Comparison of ENCODE assay signal across 23 cellular contexts in the genomic region with DNA sequence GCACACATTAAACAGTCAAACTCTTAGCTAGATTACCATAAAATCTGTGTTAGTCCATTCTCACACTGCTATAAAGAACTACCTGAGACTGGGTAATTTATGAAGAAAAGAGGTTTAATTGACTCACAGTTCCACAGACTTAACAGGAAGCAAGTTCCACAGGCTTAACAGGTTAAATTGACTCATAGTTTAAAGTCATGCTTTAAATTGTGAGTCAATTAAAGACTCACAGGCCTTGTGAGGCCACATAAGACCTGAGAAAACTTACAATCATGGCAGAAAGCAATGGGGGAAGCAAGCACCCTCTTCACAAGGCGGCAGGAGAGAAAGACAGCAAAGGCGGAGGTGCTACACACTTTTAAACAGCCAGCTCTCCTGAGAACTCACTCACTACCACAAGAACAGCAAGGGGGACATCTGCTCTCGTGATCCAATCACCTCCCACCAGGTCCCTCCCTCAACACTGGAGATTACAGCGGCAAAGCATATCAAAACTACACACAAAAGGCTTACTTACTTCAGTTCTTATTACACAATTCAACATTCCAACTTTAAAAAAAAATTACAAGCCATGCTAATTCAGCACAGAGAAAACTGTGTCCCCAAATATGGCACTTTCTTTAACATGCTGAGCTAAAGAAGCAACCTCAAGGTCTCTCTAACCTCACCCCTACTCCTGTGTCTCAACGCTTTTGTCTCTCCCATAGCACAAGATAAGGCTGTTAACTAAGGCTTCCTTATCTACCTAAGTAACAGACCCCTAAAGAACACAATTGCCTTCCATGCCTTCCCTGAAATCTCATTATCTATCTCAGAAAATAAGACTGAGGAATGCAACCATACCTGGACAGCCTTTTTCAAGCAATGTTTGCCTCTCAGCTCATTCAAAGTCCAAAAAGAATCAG.
DNase-seq lines count a peak whose midpoint lies in the region; FAIRE-seq and TF ChIP-seq lines count a peak whose summit lies in the region.
"Had no signal": no experiment of that assay in that cellular context is flagged by ENCODE, and none has a peak within 500 bp of the region (broad histone marks: within the 10 kb centered on the region; RNA-seq: fewer than 3 reads in every experiment).

No MANE protein-coding gene starts in this region.

- no peaks in the 10 kb centered on the region for H3K36me3 Mint-ChIP-seq in neural progenitor cell

- TF ChIP-seq RAD21 in H1 (IDR thresholded peaks at IDR 0.05 in 1 of 2, conservative IDR thresholded peaks at IDR 0.05 in 1 of 2; ENCODE audit: low read depth in 2 of 2, low read length in 2 of 2): no peak

- 92% methylated on average over 5 of the region's 5 CpGs; no CpG with 5 or more reads in 1 of the 2 experiments for WGBS in H1 (ENCODE audit: extremely low coverage in 1 of 2, insufficient coverage in 1 of 2, insufficient read length in 1 of 2, insufficient replicate concordance in 2 of 2, low coverage in 1 of 2, low lambda C conversion rate in 2 of 2, missing lambda C conversion rate in 1 of 2), 2 experiments

- H4K20me1 ChIP-seq in H1 (replicated peaks in 1 of 2; ENCODE audit: control insufficient read depth in 1 of 2, insufficient read depth in 2 of 2, low read length in 2 of 2): no peaks in the 10 kb centered on the region
- no peaks in the 10 kb centered on the region for H4K20me1 ChIP-seq in neural progenitor cell (ENCODE audit: low read depth)

- no peak overlapping the region for H4K8ac ChIP-seq in H1 (ENCODE audit: extremely low read depth, insufficient read depth, low read length)

- no peak overlapping the region for H2BK12ac ChIP-seq in H1 (ENCODE audit: low read depth, low read length)

- no peaks in the 10 kb centered on the region for H3K79me2 ChIP-seq in H1 (ENCODE audit: control insufficient read depth in 1 of 2, insufficient read depth in 2 of 2, low read length in 2 of 2)
- H3K79me2 ChIP-seq in neural progenitor cell (ENCODE audit: low read depth): no peaks in the 10 kb centered on the region

- H2BK5ac ChIP-seq in H1 (ENCODE audit: low read depth, low read length): no peak overlapping the region

- POLR2A ChIA-PET in H1 (lab: Charles Lee; ENCODE audit: partially characterized antibody) (no interaction called here), HEK293T (lab: Yijun Ruan, JAX) (no interaction called here)

- no peak overlapping the region for H3K4ac ChIP-seq in H1 (replicated peaks; ENCODE audit: insufficient read length, low read depth, low read length)

- H3K27ac Mint-ChIP-seq in neural progenitor cell: no peak overlapping the region
- H3K27ac Mint-ChIP-seq: dendritic cell treated with granulocyte-macrophage colony-stimulating factor and Interleukin-4, amounts not matched to agents 40 ng/mL and 50 ng/mL, for 4 days had no signal

- DNase-seq in EH (ENCODE audit: low read depth) (peak; percentile 16), LHCN-M2 (ENCODE audit: low read depth) (peak; percentile 28), H1 (ENCODE audit: low read depth in 1 of 2, low spot score in 2 of 2) (no peak), neural progenitor cell (ENCODE audit: low spot score) (no peak), occipital lobe (lab: John Stamatoyannopoulos, UW) (no peak), cardiac septum (ENCODE audit: low spot score) (no peak), HEK293T (ENCODE audit: extremely low spot score) (no peak), inferior parietal cortex (ENCODE audit: extremely low spot score) (no peak)
- DNase-seq: activated CD4-positive, alpha-beta T cell treated with anti-CD3 and anti-CD28 coated beads, Interleukin-2, amount 50 U/mL, for 4 hours; activated naive CD4-positive, alpha-beta T cell treated with Interleukin-2 at 50 U/mL for 16 hours; heart right ventricle; NCI-H1105 treated with DMSO at 0.1 percent for 48 hours; NCI-H2171 treated with DMSO at 0.1 percent for 48 hours; right cardiac atrium; RPMI8226 had no signal

- H3K56ac ChIP-seq in H1 (replicated peaks; ENCODE audit: insufficient read length, low read depth, low read length): no peak overlapping the region

- H3K27ac ChIP-seq in H1 (ENCODE audit: low read depth, low read length) (no peak overlapping the region), neural progenitor cell (no peak overlapping the region)
- H3K27ac ChIP-seq: esophagus muscularis mucosa, heart right ventricle, HL-60, vagina had no signal

- no peak overlapping the region for H2BK15ac ChIP-seq in H1 (ENCODE audit: low read length)

- H2BK20ac ChIP-seq in H1 (ENCODE audit: low read length): no peak overlapping the region

- H4K91ac ChIP-seq in H1 (replicated peaks; ENCODE audit: insufficient read length, low read length): no peak overlapping the region

- peaks cover 51% of the 10 kb centered on the region for H3F3A ChIP-seq in neural progenitor cell (ENCODE audit: low read depth)

- H3K79me1 ChIP-seq in H1 (ENCODE audit: low read depth, low read length): no peaks in the 10 kb centered on the region

- no peak overlapping the region for H2BK120ac ChIP-seq in H1 (replicated peaks; ENCODE audit: low read depth, low read length)

- FAIRE-seq in H1 (lab: Jason Lieb, UNC): no peak
- FAIRE-seq: GM12891, keratinocyte, TTC549 had no signal

- TF ChIP-seq CTCF in H1 (IDR thresholded peaks at IDR 0.05; ENCODE audit: control extremely low read depth in 1 of 3, insufficient read depth in 1 of 3, low read depth in 1 of 3, low read length in 3 of 3): no peak
- no peak for TF ChIP-seq CTCF in neural progenitor cell (IDR thresholded peaks at IDR 0.05)

- no peak overlapping the region for H3K9ac ChIP-seq in H1 (replicated peaks in 1 of 4; ENCODE audit: extremely low read depth in 1 of 4, low read depth in 3 of 4, low read length in 3 of 4)
- H3K9ac ChIP-seq in neural progenitor cell: no peak overlapping the region

- intact Hi-C loops in cardiac septum (cut with DNase I): no loop called here

- H2AFZ ChIP-seq in H1 (ENCODE audit: low read length) (peak overlapping the region; percentile 40; the same call in 1 of the 2 replicates), neural progenitor cell (replicated peaks) (peak overlapping the region; percentile 71)

- peaks cover 14% of the 10 kb centered on the region for H3K4me1 Mint-ChIP-seq in neural progenitor cell

- H3K4me1 ChIP-seq in H1 (replicated peaks in 1 of 4; ENCODE audit: control insufficient read depth in 3 of 4, insufficient read depth in 4 of 4, low read length in 3 of 4) (peaks cover 0 to 5% (median 0%) of the 10 kb centered on the region in 4 experiments; a peak in 2 of 7 replicates), neural progenitor cell (peaks cover 62% of the 10 kb centered on the region)
- H3K4me1 ChIP-seq: esophagus muscularis mucosa, heart right ventricle, vagina had no signal

- no peaks in the 10 kb centered on the region for H3K27me3 Mint-ChIP-seq in neural progenitor cell (ENCODE audit: insufficient read depth, low read depth)
- H3K27me3 Mint-ChIP-seq: dendritic cell treated with granulocyte-macrophage colony-stimulating factor and Interleukin-4, amounts not matched to agents 40 ng/mL and 50 ng/mL, for 4 days had no signal

- H3K36me3 ChIP-seq in H1 (ENCODE audit: control insufficient read depth in 2 of 4, insufficient read depth in 4 of 4, low read length in 3 of 4) (no peaks in the 10 kb centered on the region), neural progenitor cell (no peaks in the 10 kb centered on the region)
- H3K36me3 ChIP-seq: esophagus muscularis mucosa, heart right ventricle, vagina had no signal

- H3K4me3 Mint-ChIP-seq in neural progenitor cell: no peak overlapping the region
- H3K4me3 Mint-ChIP-seq: dendritic cell treated with granulocyte-macrophage colony-stimulating factor and Interleukin-4, amounts not matched to agents 40 ng/mL and 50 ng/mL, for 4 days; neural crest cell had no signal

- no peaks in the 10 kb centered on the region for H3K23me2 ChIP-seq in H1 (ENCODE audit: low read depth, low read length)

- H4K5ac ChIP-seq in H1 (ENCODE audit: insufficient read length, low read depth, low read length): no peak overlapping the region

- H3K14ac ChIP-seq in H1 (ENCODE audit: insufficient read length): no peak overlapping the region

- H2AK5ac ChIP-seq in H1 (ENCODE audit: low read depth, low read length): no peak overlapping the region

- H3K4me2 ChIP-seq in H1 (ENCODE audit: insufficient read depth in 1 of 2, low read depth in 2 of 2, low read length in 2 of 2) (no peak overlapping the region), neural progenitor cell (no peak overlapping the region)

- no peaks in the 10 kb centered on the region for H3K9me3 Mint-ChIP-seq in neural progenitor cell
- H3K9me3 Mint-ChIP-seq: dendritic cell treated with granulocyte-macrophage colony-stimulating factor and Interleukin-4, amounts not matched to agents 40 ng/mL and 50 ng/mL, for 4 days had no signal

- H3K27me3 ChIP-seq in H1 (replicated peaks in 1 of 4; ENCODE audit: control insufficient read depth in 3 of 4, extremely low read depth in 1 of 4, insufficient read depth in 3 of 4, low read length in 3 of 4) (no peaks in the 10 kb centered on the region), neural progenitor cell (no peaks in the 10 kb centered on the region)
- H3K27me3 ChIP-seq: esophagus muscularis mucosa, heart right ventricle, vagina had no signal

- no peak for TF ChIP-seq EP300 in H1 (IDR thresholded peaks at IDR 0.05; ENCODE audit: borderline replicate concordance in 1 of 2, low read depth in 2 of 2, low read length in 2 of 2)

- TF ChIP-seq POLR2A in H1 (IDR thresholded peaks at IDR 0.05; ENCODE audit: control extremely low read depth in 1 of 2, low read depth in 2 of 2, low read length in 2 of 2): no peak

- H3K18ac ChIP-seq in H1 (ENCODE audit: extremely low read depth, low read length): no peak overlapping the region

- CTCF ChIA-PET in H1 (lab: Charles Lee; ENCODE audit: partially characterized antibody) (interaction anchor here (0.6 to 1.1 kb wide), 3 partner anchors 23 to 1118 kb away, joined by 3 read pairs; no protein-coding TSS in a partner anchor), HEK293T (lab: Yijun Ruan, JAX) (interaction anchor here (1.2 kb wide), 1 partner anchor 132 kb away, joined by 3 read pairs; no protein-coding TSS in a partner anchor)

- H3K4me3 ChIP-seq in H1 (ENCODE audit: extremely low read depth in 1 of 4, insufficient read depth in 2 of 4, low read depth in 3 of 4, low read length in 4 of 4): no peak overlapping the region
- H3K4me3 ChIP-seq in neural progenitor cell: no peak overlapping the region
- H3K4me3 ChIP-seq: esophagus muscularis mucosa, heart right ventricle, vagina had no signal

- no peak overlapping the region for H3K23ac ChIP-seq in H1 (ENCODE audit: insufficient read length)

- no peaks in the 10 kb centered on the region for H3K9me3 ChIP-seq in H1 (ENCODE audit: insufficient read depth in 2 of 2, low read depth in 1 of 2, low read length in 1 of 2)
- H3K9me3 ChIP-seq in neural progenitor cell (ENCODE audit: low read depth): no peaks in the 10 kb centered on the region
- H3K9me3 ChIP-seq: esophagus muscularis mucosa, heart right ventricle, vagina had no signal

TF ChIP-seq in H1, 55 proteins besides CTCF, POLR2A, EP300 and RAD21 (continues in another document):
- TF ChIP-seq EGR1 (IDR thresholded peaks at IDR 0.05; ENCODE audit: borderline replicate concordance, low read depth, low read length): no peak
- no peak for TF ChIP-seq HDAC6 (IDR thresholded peaks at IDR 0.05; ENCODE audit: low read depth, low read length)

TF ChIP-seq in HEK293T, 16 proteins besides CTCF, POLR2A, EP300 and RAD21:
- no peak for TF ChIP-seq L3MBTL2 (conservative IDR thresholded peaks at IDR 0.05)
- no peak for TF ChIP-seq SP1 (IDR thresholded peaks at IDR 0.05)
TF ChIP-seq in HEK293T: peak in this region for 0.

Comparison
In these comparisons a context has a peak if more than half of its experiments do, and no peak if none do; other contexts are left out.
1. DNase-seq: peak in EH (single experiment) and LHCN-M2 (single experiment); none in H1 (0 of 2), neural progenitor cell (single experiment), occipital lobe (single experiment), cardiac septum (single experiment), HEK293T (single experiment) and inferior parietal cortex (single experiment).